Comparison of ENCODE assay signal across 14 cellular contexts in genomic region chr1:94628174-94628843, GRCh38.
DNase-seq lines count a peak whose midpoint lies in the region; ATAC-seq and TF ChIP-seq lines count a peak whose summit lies in the region.
"Had no signal": no experiment of that assay in that cellular context is flagged by ENCODE, and none has a peak within 500 bp of the region (broad histone marks: within the 10 kb centered on the region; RNA-seq: fewer than 3 reads in every experiment).

No MANE protein-coding gene starts in this region.

- H3K4me2 ChIP-seq in smooth muscle cell = no peak overlapping the region

- H3K9me3 ChIP-seq in left ventricle myocardium inferior (replicated peaks) (no peaks in the 10 kb centered on the region), smooth muscle cell (replicated peaks; ENCODE audit: low read depth) (no peaks in the 10 kb centered on the region)
- H3K9me3 ChIP-seq: Caco-2 had no signal

- H3K9me3 Mint-ChIP-seq in type B pancreatic cell = peaks cover 3% of the 10 kb centered on the region
- H3K9me3 Mint-ChIP-seq: CD8-positive, alpha-beta memory T cell had no signal

- H3F3A ChIP-seq in smooth muscle cell (ENCODE audit: low read depth) = peaks cover 12% of the 10 kb centered on the region

- H4K20me1 ChIP-seq in smooth muscle cell (ENCODE audit: low read depth) = no peaks in the 10 kb centered on the region

- H3K27ac ChIP-seq in left ventricle myocardium inferior (replicated peaks) = no peak overlapping the region
- H3K27ac ChIP-seq in smooth muscle cell (ENCODE audit: low read depth) = peak overlapping the region; percentile 58
- H3K27ac ChIP-seq: 22Rv1 had no signal

- no peaks in the 10 kb centered on the region for H3K27me3 Mint-ChIP-seq in type B pancreatic cell

- H3K4me1 ChIP-seq in left ventricle myocardium inferior = peaks cover 17% of the 10 kb centered on the region
- peaks cover 12% of the 10 kb centered on the region for H3K4me1 ChIP-seq in smooth muscle cell (ENCODE audit: low read depth)

- H3K4me3 ChIP-seq in left ventricle myocardium inferior (no peak overlapping the region), smooth muscle cell (no peak overlapping the region)

- H3K36me3 ChIP-seq in left ventricle myocardium inferior (no peaks in the 10 kb centered on the region), smooth muscle cell (ENCODE audit: low read depth) (no peaks in the 10 kb centered on the region)

- ATAC-seq in Right ventricle myocardium inferior (peak; percentile 63), left cardiac atrium (peak; percentile 87 to 89), GM21737 (IDR thresholded peaks at IDR 0.05; ENCODE audit: unreplicated experiment) (no peak)
- ATAC-seq: HCT116 had no signal

- H2AFZ ChIP-seq in smooth muscle cell (ENCODE audit: low read depth) = no peak overlapping the region

- H3K4me3 Mint-ChIP-seq in type B pancreatic cell = no peak overlapping the region
- H3K4me3 Mint-ChIP-seq: CD14-positive monocyte; CD8-positive, alpha-beta memory T cell had no signal

- no peak overlapping the region for H3K27ac Mint-ChIP-seq in type B pancreatic cell
- H3K27ac Mint-ChIP-seq: CD8-positive, alpha-beta memory T cell had no signal

- H3K4me1 Mint-ChIP-seq in type B pancreatic cell (ENCODE audit: unreplicated experiment) = peaks cover 11% of the 10 kb centered on the region
- H3K4me1 Mint-ChIP-seq: CD8-positive, alpha-beta memory T cell had no signal

- TF ChIP-seq CTCF in left ventricle myocardium inferior (IDR thresholded peaks at IDR 0.05; ENCODE audit: borderline replicate concordance) (no peak), smooth muscle cell (IDR thresholded peaks at IDR 0.05; ENCODE audit: borderline replicate concordance, insufficient read depth, poor library complexity, severe bottlenecking) (no peak), type B pancreatic cell (conservative IDR thresholded peaks at IDR 0.05) (no peak)

- 82% methylated on average over 9 of the region's 9 CpGs for WGBS in smooth muscle cell (ENCODE audit: low lambda C conversion rate)

- peaks cover 3% of the 10 kb centered on the region for H3K36me3 Mint-ChIP-seq in type B pancreatic cell
- H3K36me3 Mint-ChIP-seq: CD14-positive monocyte had no signal

- no peak overlapping the region for H3K9ac ChIP-seq in smooth muscle cell (ENCODE audit: low read depth)

- no peaks in the 10 kb centered on the region for H3K79me2 ChIP-seq in smooth muscle cell (ENCODE audit: low read depth)

- H3K27me3 ChIP-seq in left ventricle myocardium inferior (ENCODE audit: low read depth) (peaks cover 4% of the 10 kb centered on the region), smooth muscle cell (ENCODE audit: low read depth) (no peaks in the 10 kb centered on the region)

- DNase-seq in Right ventricle myocardium inferior (ENCODE audit: missing footprints) (no peak), left ventricle myocardium inferior (no peak), left cardiac atrium (no peak), islet precursor cell (peak; percentile 47), smooth muscle cell (lab: John Stamatoyannopoulos, UW; ENCODE audit: unreplicated experiment) (no peak), SHP77 treated with DMSO at 0.1 percent for 48 hours (lab: John Stamatoyannopoulos, UW) (no peak), type B pancreatic cell (ENCODE audit: extremely low spot score, unreplicated experiment) (no peak)
- DNase-seq: Caco-2; CD8-positive, alpha-beta memory T cell; GF-D8 had no signal

- intact Hi-C loops in Right ventricle myocardium inferior (cut with DNase I) (no loop called here), left ventricle myocardium inferior (cut with micrococcal nuclease) (no loop called here), left cardiac atrium (cut with DNase I) (no loop called here)
